ENCODE assay signal across 24 cellular contexts in the genomic region with DNA sequence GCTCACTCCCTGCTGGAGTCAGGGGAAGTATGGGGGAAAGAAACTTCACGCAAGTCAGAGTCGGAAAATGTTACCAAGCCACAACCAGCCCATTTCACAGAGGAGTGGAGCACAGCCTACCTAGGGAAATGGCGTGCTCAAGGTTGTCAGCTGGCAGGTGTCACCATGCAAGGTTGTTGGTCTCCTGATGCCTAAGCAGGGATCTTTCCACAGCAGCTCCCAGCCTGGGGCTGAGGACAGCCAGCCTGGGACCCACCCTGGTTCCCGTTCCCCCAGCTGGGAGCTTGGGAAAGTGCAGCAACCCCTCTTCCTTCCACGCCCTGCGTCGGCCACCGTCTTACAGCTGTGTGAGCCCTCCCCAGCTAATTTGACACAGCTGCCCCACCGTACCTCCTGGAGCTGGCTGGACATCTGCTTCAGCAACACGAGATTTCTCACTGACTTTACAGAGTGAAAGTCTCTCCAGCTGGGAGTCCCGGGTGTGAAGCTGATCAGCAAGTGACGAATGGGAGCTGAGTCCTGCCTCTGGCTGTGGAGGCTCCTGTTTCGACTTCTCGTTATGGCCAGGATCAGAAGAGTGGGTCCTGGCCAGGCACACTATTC.
"Had no signal": no experiment of that assay in that cellular context is flagged by ENCODE, and none has a peak within 500 bp of the region (broad histone marks: within the 10 kb centered on the region; RNA-seq: fewer than 3 reads in every experiment).

No MANE protein-coding gene starts in this region.

- H3K27me3 Mint-ChIP-seq: activated CD4-positive, alpha-beta T cell treated with anti-CD3 and anti-CD28 coated beads for 36 hours; activated naive CD8-positive, alpha-beta T cell had no signal

- H3K4me1 Mint-ChIP-seq: immature natural killer cell had no signal

- H3K27ac ChIP-seq: gastroesophageal sphincter, pancreas, prostate gland, spleen, thoracic aorta, upper lobe of left lung, vagina had no signal

- H3K27me3 ChIP-seq: gastroesophageal sphincter, spleen, upper lobe of left lung, vagina had no signal

- H3K9me3 Mint-ChIP-seq: natural killer cell had no signal

- DNase-seq: activated CD4-positive, alpha-beta T cell treated with anti-CD3 and anti-CD28 coated beads for 36 hours; activated CD4-positive, CD25-positive, alpha-beta regulatory T cell; activated CD8-positive, alpha-beta memory T cell treated with anti-CD3 and anti-CD28 coated beads, Interleukin-2, amount 10 ng/mL, durations not matched to agents 7 days and 5 days; activated effector memory CD4-positive, alpha-beta T cell treated with Interleukin-2 at 50 U/mL for 16 hours; activated naive CD4-positive, alpha-beta T cell treated with Interleukin-2 at 50 U/mL for 16 hours; anterior cingulate cortex; dermis blood vessel endothelial cell; effector CD4-positive, alpha-beta T cell; hypothalamus; immature natural killer cell; mesendoderm; natural killer cell; pancreas; spleen; stimulated activated naive CD4-positive, alpha-beta T cell treated with Interleukin-2 at 50 U/mL for 16 hours had no signal

- H3K36me3 Mint-ChIP-seq: activated CD8-positive, alpha-beta memory T cell treated with anti-CD3 and anti-CD28 coated beads, Interleukin-2, amount 10 ng/mL, durations not matched to agents 7 days and 5 days had no signal

- H3K4me1 ChIP-seq: gastroesophageal sphincter, pancreas, prostate gland, upper lobe of left lung, vagina had no signal

- H3K36me3 ChIP-seq: gastroesophageal sphincter, pancreas, prostate gland, spleen, thoracic aorta, upper lobe of left lung, vagina had no signal

- H3K27ac Mint-ChIP-seq: activated CD4-positive, alpha-beta T cell treated with anti-CD3 and anti-CD28 coated beads for 36 hours; activated CD8-positive, alpha-beta memory T cell treated with anti-CD3 and anti-CD28 coated beads, Interleukin-2, amount 10 ng/mL, durations not matched to agents 7 days and 5 days; activated naive CD8-positive, alpha-beta T cell; immature natural killer cell; natural killer cell had no signal

- ATAC-seq: activated CD4-positive, alpha-beta T cell treated with anti-CD3 and anti-CD28 coated beads for 36 hours; activated CD8-positive, alpha-beta memory T cell treated with anti-CD3 and anti-CD28 coated beads, Interleukin-2, amount 10 ng/mL, durations not matched to agents 7 days and 5 days; activated CD8-positive, alpha-beta T cell treated with anti-CD3 and anti-CD28 coated beads, Interleukin-2, amount 10 ng/mL, durations not matched to agents 7 days and 5 days; gastroesophageal sphincter; left lobe of liver; natural killer cell; pancreas had no signal

- H3K9me3 ChIP-seq: pancreas, prostate gland, thoracic aorta, upper lobe of left lung, vagina had no signal

- H3K4me3 ChIP-seq: gastroesophageal sphincter, lung, pancreas, prostate gland, spleen, thoracic aorta, upper lobe of left lung, vagina had no signal

- H3K4me3 Mint-ChIP-seq: activated CD4-positive, alpha-beta T cell treated with anti-CD3 and anti-CD28 coated beads for 36 hours; activated CD8-positive, alpha-beta memory T cell treated with anti-CD3 and anti-CD28 coated beads, Interleukin-2, amount 10 ng/mL, durations not matched to agents 7 days and 5 days; activated CD8-positive, alpha-beta T cell treated with anti-CD3 and anti-CD28 coated beads, Interleukin-2, amount 10 ng/mL, durations not matched to agents 7 days and 5 days; activated naive CD8-positive, alpha-beta T cell; immature natural killer cell; natural killer cell had no signal
